Comparison of ENCODE assay signal across 8 cellular contexts in genomic region chr11:57787920-57788716, GRCh38. TPM values are rescaled to one million over a fixed set of nuclear protein-coding genes. Genes with fewer than 3 reads are reported as not detected.
DNase-seq lines count a peak whose midpoint lies in the region; ATAC-seq and TF ChIP-seq lines count a peak whose summit lies in the region.

No MANE protein-coding gene starts in this region.

- H3K36me3 ChIP-seq in NT2/D1 (ENCODE audit: insufficient read depth, insufficient read length, low read length) (peaks cover 22% of the 10 kb centered on the region), thyroid gland (no peaks in the 10 kb centered on the region)

- TF ChIP-seq CTCF in thyroid gland (IDR thresholded peaks at IDR 0.05) = no peak

- peak overlapping the region; percentile 1 to 99 (median 97) for H3K27ac ChIP-seq in thyroid gland

- peak; percentile 66 for DNase-seq in NT2/D1 (ENCODE audit: low read depth, low spot score)
- no peak for DNase-seq in left ventricle myocardium superior
- DNase-seq in thyroid gland = no peak
- DNase-seq in stimulated activated CD4-positive, alpha-beta T cell treated with anti-CD3 and anti-CD28 coated beads, Interleukin-4, amount 100 ng/mL, for 24 hours = no peak
- no peak for DNase-seq in activated CD4-positive, alpha-beta T cell treated with anti-CD3 and anti-CD28 coated beads, Interleukin-2, amount 50 U/mL, for 1 hour
- no peak for DNase-seq in NCI-H226

- H3K4me1 ChIP-seq in NT2/D1 (ENCODE audit: insufficient read depth, insufficient read length) = peaks cover 2% of the 10 kb centered on the region
- peaks cover 60 to 74% of the 10 kb centered on the region in 2 donors for H3K4me1 ChIP-seq in thyroid gland

- ATAC-seq in GM21717 (IDR thresholded peaks at IDR 0.05; ENCODE audit: unreplicated experiment) = peak; percentile 44
- peak; percentile 18 for ATAC-seq in left ventricle myocardium superior
- ATAC-seq in HG03097 (IDR thresholded peaks at IDR 0.05; ENCODE audit: low FRiP score, unreplicated experiment) = no peak

- intact Hi-C loops in left ventricle myocardium superior (cut with micrococcal nuclease) = no loop called here
- intact Hi-C loops in thyroid gland (cut with DNase I) = no loop called here

- TF ChIP-seq POLR2A in thyroid gland (IDR thresholded peaks at IDR 0.05) = no peak

- H3K4me3 ChIP-seq in NT2/D1 (ENCODE audit: insufficient read length, low read depth) (no peak overlapping the region), thyroid gland (replicated peaks in 1 of 3) (no peak overlapping the region)

- 55 to 57% methylated on average over 6 of the region's 6 CpGs for WGBS in thyroid gland, 2 donors

- no peaks in the 10 kb centered on the region for H3K27me3 ChIP-seq in NT2/D1 (ENCODE audit: insufficient read depth, insufficient read length)
- no peaks in the 10 kb centered on the region for H3K27me3 ChIP-seq in thyroid gland

- H3K9ac ChIP-seq in NT2/D1 (ENCODE audit: insufficient read length, low read depth) = no peak overlapping the region

- H3K9me3 ChIP-seq in NT2/D1 (ENCODE audit: insufficient read depth, low read length) (no peaks in the 10 kb centered on the region), thyroid gland (no peaks in the 10 kb centered on the region)

RNA-seq across cellular contexts. Expression of gene CTNND1, which starts 26.5 kb away (rescaled TPM):
- total RNA-seq in left ventricle myocardium superior (66.6 TPM), thyroid gland (100 to 1,000 TPM; 178 to 238 (median 202) TPM)

RNA-seq across cellular contexts. Expression of gene BTBD18, which starts 36.5 kb away (rescaled TPM):
- total RNA-seq in left ventricle myocardium superior (not detected), thyroid gland (not detected)

RNA-seq across cellular contexts. Expression of gene SELENOH, which starts 46.8 kb away (rescaled TPM):
- total RNA-seq in left ventricle myocardium superior (76.8 TPM), thyroid gland (100 to 1,000 TPM; 130 to 271 (median 169) TPM)
